2 cellular contexts compared by ENCODE assay signal in the genomic region with DNA sequence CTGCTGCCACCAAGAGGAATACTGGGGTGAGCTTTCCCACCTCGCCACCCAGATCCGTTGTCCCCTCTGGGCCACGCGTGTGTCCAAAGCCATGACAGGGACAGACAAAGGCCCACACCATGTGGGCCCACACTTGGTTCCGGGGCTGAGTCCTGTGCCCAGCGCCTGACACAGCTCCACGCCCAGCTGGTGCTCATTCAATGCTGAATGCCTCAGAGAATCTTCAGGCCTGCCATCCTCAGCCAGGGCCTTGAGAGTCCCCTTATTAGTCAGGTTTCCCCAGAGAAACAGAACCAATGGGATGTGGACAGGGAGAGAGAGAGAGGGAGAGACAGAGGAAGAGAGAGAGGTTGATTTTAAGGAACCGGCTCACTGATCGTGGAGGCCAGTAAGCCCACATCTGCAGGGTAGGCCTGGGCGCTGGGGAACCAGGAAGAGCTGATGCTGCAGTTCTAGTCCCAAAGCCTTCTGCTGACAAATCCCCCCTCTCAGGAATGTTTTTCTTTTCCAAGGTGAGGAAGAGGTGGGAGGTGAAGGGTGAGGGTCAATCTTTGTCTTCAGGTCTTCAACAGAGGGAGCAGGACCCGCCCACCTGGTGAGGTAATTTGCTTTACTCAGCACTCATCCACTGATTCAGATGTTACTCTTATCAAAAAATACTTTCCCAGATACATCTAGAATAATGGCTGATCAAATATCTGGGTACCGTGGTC.
TF ChIP-seq lines count a peak whose summit lies in the region.

No MANE protein-coding gene starts in this region.

TF ChIP-seq in GM23338, 12 proteins besides CTCF, POLR2A, EP300 and RAD21:
- TF ChIP-seq JUNB (IDR thresholded peaks at IDR 0.05; ENCODE audit: unreplicated experiment) (no peak), EZH2phosphoT487 (IDR thresholded peaks at IDR 0.05; ENCODE audit: unreplicated experiment) (no peak), ZNF331 (CRISPR knock-in tag; IDR thresholded peaks at IDR 0.05; ENCODE audit: low read depth) (no peak), STAT1 (IDR thresholded peaks at IDR 0.05; ENCODE audit: unreplicated experiment) (no peak), ZNF114 (CRISPR knock-in tag; IDR thresholded peaks at IDR 0.05) (no peak), CREB1 (CRISPR knock-in tag; IDR thresholded peaks at IDR 0.05; ENCODE audit: low read depth) (no peak), POLR2AphosphoS5 (IDR thresholded peaks at IDR 0.05; ENCODE audit: low read depth) (no peak), EZH2 (IDR thresholded peaks at IDR 0.05; ENCODE audit: low read depth, unreplicated experiment) (no peak), NANOG (IDR thresholded peaks at IDR 0.05; ENCODE audit: borderline replicate concordance) (no peak)
- TF ChIP-seq, protein P1, sequence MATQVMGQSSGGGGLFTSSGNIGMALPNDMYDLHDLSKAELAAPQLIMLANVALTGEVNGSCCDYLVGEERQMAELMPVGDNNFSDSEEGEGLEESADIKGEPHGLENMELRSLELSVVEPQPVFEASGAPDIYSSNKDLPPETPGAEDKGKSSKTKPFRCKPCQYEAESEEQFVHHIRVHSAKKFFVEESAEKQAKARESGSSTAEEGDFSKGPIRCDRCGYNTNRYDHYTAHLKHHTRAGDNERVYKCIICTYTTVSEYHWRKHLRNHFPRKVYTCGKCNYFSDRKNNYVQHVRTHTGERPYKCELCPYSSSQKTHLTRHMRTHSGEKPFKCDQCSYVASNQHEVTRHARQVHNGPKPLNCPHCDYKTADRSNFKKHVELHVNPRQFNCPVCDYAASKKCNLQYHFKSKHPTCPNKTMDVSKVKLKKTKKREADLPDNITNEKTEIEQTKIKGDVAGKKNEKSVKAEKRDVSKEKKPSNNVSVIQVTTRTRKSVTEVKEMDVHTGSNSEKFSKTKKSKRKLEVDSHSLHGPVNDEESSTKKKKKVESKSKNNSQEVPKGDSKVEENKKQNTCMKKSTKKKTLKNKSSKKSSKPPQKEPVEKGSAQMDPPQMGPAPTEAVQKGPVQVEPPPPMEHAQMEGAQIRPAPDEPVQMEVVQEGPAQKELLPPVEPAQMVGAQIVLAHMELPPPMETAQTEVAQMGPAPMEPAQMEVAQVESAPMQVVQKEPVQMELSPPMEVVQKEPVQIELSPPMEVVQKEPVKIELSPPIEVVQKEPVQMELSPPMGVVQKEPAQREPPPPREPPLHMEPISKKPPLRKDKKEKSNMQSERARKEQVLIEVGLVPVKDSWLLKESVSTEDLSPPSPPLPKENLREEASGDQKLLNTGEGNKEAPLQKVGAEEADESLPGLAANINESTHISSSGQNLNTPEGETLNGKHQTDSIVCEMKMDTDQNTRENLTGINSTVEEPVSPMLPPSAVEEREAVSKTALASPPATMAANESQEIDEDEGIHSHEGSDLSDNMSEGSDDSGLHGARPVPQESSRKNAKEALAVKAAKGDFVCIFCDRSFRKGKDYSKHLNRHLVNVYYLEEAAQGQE (IDR thresholded peaks at IDR 0.05; ENCODE audit: unreplicated experiment), result no peak

TF ChIP-seq in GM12878, 131 proteins besides CTCF, POLR2A, EP300 and RAD21 (continues in another document):
- TF ChIP-seq, protein P2, sequence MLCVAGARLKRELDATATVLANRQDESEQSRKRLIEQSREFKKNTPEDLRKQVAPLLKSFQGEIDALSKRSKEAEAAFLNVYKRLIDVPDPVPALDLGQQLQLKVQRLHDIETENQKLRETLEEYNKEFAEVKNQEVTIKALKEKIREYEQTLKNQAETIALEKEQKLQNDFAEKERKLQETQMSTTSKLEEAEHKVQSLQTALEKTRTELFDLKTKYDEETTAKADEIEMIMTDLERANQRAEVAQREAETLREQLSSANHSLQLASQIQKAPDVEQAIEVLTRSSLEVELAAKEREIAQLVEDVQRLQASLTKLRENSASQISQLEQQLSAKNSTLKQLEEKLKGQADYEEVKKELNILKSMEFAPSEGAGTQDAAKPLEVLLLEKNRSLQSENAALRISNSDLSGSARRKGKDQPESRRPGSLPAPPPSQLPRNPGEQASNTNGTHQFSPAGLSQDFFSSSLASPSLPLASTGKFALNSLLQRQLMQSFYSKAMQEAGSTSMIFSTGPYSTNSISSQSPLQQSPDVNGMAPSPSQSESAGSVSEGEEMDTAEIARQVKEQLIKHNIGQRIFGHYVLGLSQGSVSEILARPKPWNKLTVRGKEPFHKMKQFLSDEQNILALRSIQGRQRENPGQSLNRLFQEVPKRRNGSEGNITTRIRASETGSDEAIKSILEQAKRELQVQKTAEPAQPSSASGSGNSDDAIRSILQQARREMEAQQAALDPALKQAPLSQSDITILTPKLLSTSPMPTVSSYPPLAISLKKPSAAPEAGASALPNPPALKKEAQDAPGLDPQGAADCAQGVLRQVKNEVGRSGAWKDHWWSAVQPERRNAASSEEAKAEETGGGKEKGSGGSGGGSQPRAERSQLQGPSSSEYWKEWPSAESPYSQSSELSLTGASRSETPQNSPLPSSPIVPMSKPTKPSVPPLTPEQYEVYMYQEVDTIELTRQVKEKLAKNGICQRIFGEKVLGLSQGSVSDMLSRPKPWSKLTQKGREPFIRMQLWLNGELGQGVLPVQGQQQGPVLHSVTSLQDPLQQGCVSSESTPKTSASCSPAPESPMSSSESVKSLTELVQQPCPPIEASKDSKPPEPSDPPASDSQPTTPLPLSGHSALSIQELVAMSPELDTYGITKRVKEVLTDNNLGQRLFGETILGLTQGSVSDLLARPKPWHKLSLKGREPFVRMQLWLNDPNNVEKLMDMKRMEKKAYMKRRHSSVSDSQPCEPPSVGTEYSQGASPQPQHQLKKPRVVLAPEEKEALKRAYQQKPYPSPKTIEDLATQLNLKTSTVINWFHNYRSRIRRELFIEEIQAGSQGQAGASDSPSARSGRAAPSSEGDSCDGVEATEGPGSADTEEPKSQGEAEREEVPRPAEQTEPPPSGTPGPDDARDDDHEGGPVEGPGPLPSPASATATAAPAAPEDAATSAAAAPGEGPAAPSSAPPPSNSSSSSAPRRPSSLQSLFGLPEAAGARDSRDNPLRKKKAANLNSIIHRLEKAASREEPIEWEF (IDR thresholded peaks at IDR 0.05; ENCODE audit: insufficient replicate concordance, low read depth, low read length), result no peak
- no peak for TF ChIP-seq HDAC6 (IDR thresholded peaks at IDR 0.05; ENCODE audit: unreplicated experiment)
- no peak for TF ChIP-seq CBX3 (IDR thresholded peaks at IDR 0.05; ENCODE audit: borderline replicate concordance, low read depth)
- no peak for TF ChIP-seq BMI1 (IDR thresholded peaks at IDR 0.05; ENCODE audit: borderline replicate concordance)
- no peak for TF ChIP-seq FOS (IDR thresholded peaks at IDR 0.05; ENCODE audit: borderline replicate concordance, extremely low read depth, insufficient read length)
- no peak for TF ChIP-seq CHD1 (IDR thresholded peaks at IDR 0.05; ENCODE audit: low read depth, low read length)
- no peak for TF ChIP-seq ZNF207 (IDR thresholded peaks at IDR 0.05; ENCODE audit: borderline replicate concordance)
- TF ChIP-seq TBL1XR1 (IDR thresholded peaks at IDR 0.05; ENCODE audit: low read depth, low read length), result 0 out of 2 replicates have a peak, but pooled peaks have one; percentile 7
- TF ChIP-seq CHD2 (IDR thresholded peaks at IDR 0.05; ENCODE audit: borderline replicate concordance, low read depth, low read length), result no peak
- peak; percentile 50; the same call in 1 of the 2 replicates for TF ChIP-seq CBFB (IDR thresholded peaks at IDR 0.05; ENCODE audit: low read depth)
- peak; percentile 36; the same call in 1 of the 2 replicates for TF ChIP-seq GATAD2B (conservative IDR thresholded peaks at IDR 0.05; ENCODE audit: low read depth)
- TF ChIP-seq SUPT20H (IDR thresholded peaks at IDR 0.05; ENCODE audit: borderline replicate concordance, control insufficient read depth, low read depth, low read length), result no peak
- no peak; the same call in 1 of the 2 replicates for TF ChIP-seq CREM (IDR thresholded peaks at IDR 0.05; ENCODE audit: low read depth)
- no peak for TF ChIP-seq RCOR1 (conservative IDR thresholded peaks at IDR 0.05; ENCODE audit: low read depth, low read length)
- TF ChIP-seq NFIC (IDR thresholded peaks at IDR 0.05; ENCODE audit: low read depth, low read length), result no peak
- TF ChIP-seq TARDBP (IDR thresholded peaks at IDR 0.05; ENCODE audit: borderline replicate concordance), result no peak; the same call in 1 of the 2 replicates
- no peak for TF ChIP-seq POLR2AphosphoS2 (IDR thresholded peaks at IDR 0.05; ENCODE audit: low read depth, low read length)
- TF ChIP-seq MTA3 (IDR thresholded peaks at IDR 0.05; ENCODE audit: borderline replicate concordance, low read length), result no peak
- TF ChIP-seq BRCA1 (IDR thresholded peaks at IDR 0.05; ENCODE audit: low read depth, low read length), result no peak
- peak; percentile 65 to 75 for TF ChIP-seq IKZF2 (IDR thresholded peaks at IDR 0.05)
- no peak for TF ChIP-seq JUND (IDR thresholded peaks at IDR 0.05; ENCODE audit: low read depth, low read length)
- TF ChIP-seq POLR2AphosphoS5 (IDR thresholded peaks at IDR 0.05; ENCODE audit: low read length), result peak; percentile 85
- no peak for TF ChIP-seq NFYA (IDR thresholded peaks at IDR 0.05; ENCODE audit: borderline replicate concordance, low read depth, low read length)
- TF ChIP-seq IRF4 (IDR thresholded peaks at IDR 0.05; ENCODE audit: low read depth, low read length), result 0 out of 2 replicates have a peak, but pooled peaks have one; percentile 36
- TF ChIP-seq DPF2 (IDR thresholded peaks at IDR 0.05), result 0 out of 2 replicates have a peak, but pooled peaks have one; percentile 20
- TF ChIP-seq ASH2L (IDR thresholded peaks at IDR 0.05; ENCODE audit: borderline replicate concordance, low read depth), result no peak
- no peak for TF ChIP-seq SUZ12 (IDR thresholded peaks at IDR 0.05; ENCODE audit: unreplicated experiment)
- no peak for TF ChIP-seq RELA (IDR thresholded peaks at IDR 0.05; ENCODE audit: borderline replicate concordance, partially characterized antibody)
- TF ChIP-seq YBX1 (IDR thresholded peaks at IDR 0.05), result no peak
- TF ChIP-seq, protein P3, sequence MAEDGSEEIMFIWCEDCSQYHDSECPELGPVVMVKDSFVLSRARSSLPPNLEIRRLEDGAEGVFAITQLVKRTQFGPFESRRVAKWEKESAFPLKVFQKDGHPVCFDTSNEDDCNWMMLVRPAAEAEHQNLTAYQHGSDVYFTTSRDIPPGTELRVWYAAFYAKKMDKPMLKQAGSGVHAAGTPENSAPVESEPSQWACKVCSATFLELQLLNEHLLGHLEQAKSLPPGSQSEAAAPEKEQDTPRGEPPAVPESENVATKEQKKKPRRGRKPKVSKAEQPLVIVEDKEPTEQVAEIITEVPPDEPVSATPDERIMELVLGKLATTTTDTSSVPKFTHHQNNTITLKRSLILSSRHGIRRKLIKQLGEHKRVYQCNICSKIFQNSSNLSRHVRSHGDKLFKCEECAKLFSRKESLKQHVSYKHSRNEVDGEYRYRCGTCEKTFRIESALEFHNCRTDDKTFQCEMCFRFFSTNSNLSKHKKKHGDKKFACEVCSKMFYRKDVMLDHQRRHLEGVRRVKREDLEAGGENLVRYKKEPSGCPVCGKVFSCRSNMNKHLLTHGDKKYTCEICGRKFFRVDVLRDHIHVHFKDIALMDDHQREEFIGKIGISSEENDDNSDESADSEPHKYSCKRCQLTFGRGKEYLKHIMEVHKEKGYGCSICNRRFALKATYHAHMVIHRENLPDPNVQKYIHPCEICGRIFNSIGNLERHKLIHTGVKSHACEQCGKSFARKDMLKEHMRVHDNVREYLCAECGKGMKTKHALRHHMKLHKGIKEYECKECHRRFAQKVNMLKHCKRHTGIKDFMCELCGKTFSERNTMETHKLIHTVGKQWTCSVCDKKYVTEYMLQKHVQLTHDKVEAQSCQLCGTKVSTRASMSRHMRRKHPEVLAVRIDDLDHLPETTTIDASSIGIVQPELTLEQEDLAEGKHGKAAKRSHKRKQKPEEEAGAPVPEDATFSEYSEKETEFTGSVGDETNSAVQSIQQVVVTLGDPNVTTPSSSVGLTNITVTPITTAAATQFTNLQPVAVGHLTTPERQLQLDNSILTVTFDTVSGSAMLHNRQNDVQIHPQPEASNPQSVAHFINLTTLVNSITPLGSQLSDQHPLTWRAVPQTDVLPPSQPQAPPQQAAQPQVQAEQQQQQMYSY (CRISPR knock-in tag; IDR thresholded peaks at IDR 0.05), result no peak
- TF ChIP-seq, protein P4, sequence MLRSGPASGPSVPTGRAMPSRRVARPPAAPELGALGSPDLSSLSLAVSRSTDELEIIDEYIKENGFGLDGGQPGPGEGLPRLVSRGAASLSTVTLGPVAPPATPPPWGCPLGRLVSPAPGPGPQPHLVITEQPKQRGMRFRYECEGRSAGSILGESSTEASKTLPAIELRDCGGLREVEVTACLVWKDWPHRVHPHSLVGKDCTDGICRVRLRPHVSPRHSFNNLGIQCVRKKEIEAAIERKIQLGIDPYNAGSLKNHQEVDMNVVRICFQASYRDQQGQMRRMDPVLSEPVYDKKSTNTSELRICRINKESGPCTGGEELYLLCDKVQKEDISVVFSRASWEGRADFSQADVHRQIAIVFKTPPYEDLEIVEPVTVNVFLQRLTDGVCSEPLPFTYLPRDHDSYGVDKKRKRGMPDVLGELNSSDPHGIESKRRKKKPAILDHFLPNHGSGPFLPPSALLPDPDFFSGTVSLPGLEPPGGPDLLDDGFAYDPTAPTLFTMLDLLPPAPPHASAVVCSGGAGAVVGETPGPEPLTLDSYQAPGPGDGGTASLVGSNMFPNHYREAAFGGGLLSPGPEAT (IDR thresholded peaks at IDR 0.05; ENCODE audit: low read depth), result 0 out of 2 replicates have a peak, but pooled peaks have one; percentile 14
- TF ChIP-seq, protein P5, sequence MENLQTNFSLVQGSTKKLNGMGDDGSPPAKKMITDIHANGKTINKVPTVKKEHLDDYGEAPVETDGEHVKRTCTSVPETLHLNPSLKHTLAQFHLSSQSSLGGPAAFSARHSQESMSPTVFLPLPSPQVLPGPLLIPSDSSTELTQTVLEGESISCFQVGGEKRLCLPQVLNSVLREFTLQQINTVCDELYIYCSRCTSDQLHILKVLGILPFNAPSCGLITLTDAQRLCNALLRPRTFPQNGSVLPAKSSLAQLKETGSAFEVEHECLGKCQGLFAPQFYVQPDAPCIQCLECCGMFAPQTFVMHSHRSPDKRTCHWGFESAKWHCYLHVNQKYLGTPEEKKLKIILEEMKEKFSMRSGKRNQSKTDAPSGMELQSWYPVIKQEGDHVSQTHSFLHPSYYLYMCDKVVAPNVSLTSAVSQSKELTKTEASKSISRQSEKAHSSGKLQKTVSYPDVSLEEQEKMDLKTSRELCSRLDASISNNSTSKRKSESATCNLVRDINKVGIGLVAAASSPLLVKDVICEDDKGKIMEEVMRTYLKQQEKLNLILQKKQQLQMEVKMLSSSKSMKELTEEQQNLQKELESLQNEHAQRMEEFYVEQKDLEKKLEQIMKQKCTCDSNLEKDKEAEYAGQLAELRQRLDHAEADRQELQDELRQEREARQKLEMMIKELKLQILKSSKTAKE (IDR thresholded peaks at IDR 0.05; ENCODE audit: low read depth, poor library complexity, severe bottlenecking), result no peak
- TF ChIP-seq CHD4 (IDR thresholded peaks at IDR 0.05), result no peak
- TF ChIP-seq, protein P6, sequence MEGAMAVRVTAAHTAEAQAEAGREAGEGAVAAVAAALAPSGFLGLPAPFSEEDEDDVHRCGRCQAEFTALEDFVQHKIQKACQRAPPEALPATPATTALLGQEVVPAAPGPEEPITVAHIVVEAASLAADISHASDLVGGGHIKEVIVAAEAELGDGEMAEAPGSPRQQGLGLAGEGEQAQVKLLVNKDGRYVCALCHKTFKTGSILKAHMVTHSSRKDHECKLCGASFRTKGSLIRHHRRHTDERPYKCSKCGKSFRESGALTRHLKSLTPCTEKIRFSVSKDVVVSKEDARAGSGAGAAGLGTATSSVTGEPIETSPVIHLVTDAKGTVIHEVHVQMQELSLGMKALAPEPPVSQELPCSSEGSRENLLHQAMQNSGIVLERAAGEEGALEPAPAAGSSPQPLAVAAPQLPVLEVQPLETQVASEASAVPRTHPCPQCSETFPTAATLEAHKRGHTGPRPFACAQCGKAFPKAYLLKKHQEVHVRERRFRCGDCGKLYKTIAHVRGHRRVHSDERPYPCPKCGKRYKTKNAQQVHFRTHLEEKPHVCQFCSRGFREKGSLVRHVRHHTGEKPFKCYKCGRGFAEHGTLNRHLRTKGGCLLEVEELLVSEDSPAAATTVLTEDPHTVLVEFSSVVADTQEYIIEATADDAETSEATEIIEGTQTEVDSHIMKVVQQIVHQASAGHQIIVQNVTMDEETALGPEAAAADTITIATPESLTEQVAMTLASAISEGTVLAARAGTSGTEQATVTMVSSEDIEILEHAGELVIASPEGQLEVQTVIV (IDR thresholded peaks at IDR 0.05; ENCODE audit: borderline replicate concordance, partially characterized antibody), result no peak
